Comparison of ENCODE assay signal across 9 cellular contexts in the genomic region with DNA sequence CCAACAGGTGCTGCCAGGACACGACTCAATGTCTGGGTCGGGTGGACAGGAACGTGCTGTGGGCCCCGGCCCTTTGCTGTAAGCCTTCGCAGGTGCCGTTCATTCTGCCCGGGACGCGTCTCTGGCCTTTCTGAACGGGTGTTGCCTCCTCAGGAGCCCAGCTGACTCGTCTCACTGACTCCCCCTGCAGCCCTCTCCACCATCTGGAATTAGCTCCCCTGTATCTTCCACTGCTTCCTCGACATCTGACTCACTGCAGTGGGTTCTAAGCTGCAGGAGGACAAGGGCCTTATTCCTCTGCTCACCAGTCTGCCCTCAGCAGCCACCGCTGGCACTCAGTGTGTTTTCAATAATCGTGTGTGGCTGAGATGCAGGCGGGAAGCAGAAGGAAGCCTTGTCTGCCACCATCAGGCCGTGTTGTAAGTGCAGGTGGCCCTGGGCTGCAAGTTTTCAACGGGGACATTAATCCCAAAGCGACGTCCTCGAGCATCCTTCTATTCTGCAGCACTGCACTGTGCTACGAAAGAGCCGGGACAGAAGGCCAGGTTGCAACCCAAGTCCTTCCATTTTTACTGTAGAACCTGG.
DNase-seq lines count a peak whose midpoint lies in the region; ATAC-seq and TF ChIP-seq lines count a peak whose summit lies in the region.
"Had no signal": no experiment of that assay in that cellular context is flagged by ENCODE, and none has a peak within 500 bp of the region (broad histone marks: within the 10 kb centered on the region; RNA-seq: fewer than 3 reads in every experiment).

No MANE protein-coding gene starts in this region.

- H3K9me3 Mint-ChIP-seq in activated CD4-positive, alpha-beta T cell treated with anti-CD3 and anti-CD28 coated beads for 36 hours (ENCODE audit: low read depth), result no peaks in the 10 kb centered on the region
- H3K9me3 Mint-ChIP-seq: activated naive CD8-positive, alpha-beta T cell treated with anti-CD3 and anti-CD28 coated beads, Interleukin-2, amount 50 U/mL, for 24 hours had no signal

- H3K4me1 Mint-ChIP-seq in activated CD4-positive, alpha-beta T cell treated with anti-CD3 and anti-CD28 coated beads for 36 hours, result no peaks in the 10 kb centered on the region
- H3K4me1 Mint-ChIP-seq: activated naive CD8-positive, alpha-beta T cell treated with anti-CD3 and anti-CD28 coated beads, Interleukin-2, amount 50 U/mL, for 24 hours had no signal

- no peak overlapping the region for H3K4me2 ChIP-seq in smooth muscle cell

- H3K36me3 ChIP-seq in smooth muscle cell (ENCODE audit: low read depth), result no peaks in the 10 kb centered on the region

- peak; percentile 19 for TF ChIP-seq CTCF in foreskin keratinocyte (conservative IDR thresholded peaks at IDR 0.05)
- TF ChIP-seq CTCF in smooth muscle cell (IDR thresholded peaks at IDR 0.05; ENCODE audit: borderline replicate concordance, insufficient read depth, poor library complexity, severe bottlenecking), result peak; percentile 34

- POLR2A ChIA-PET in activated CD4-positive, alpha-beta T cell treated with anti-CD3 and anti-CD28 coated beads for 36 hours (lab: Charles Lee), result no interaction called here

- H3K27me3 ChIP-seq in foreskin keratinocyte, result no peaks in the 10 kb centered on the region
- H3K27me3 ChIP-seq in smooth muscle cell (ENCODE audit: low read depth), result peaks cover 6% of the 10 kb centered on the region

- DNase-seq in activated CD4-positive, alpha-beta T cell treated with anti-CD3 and anti-CD28 coated beads for 36 hours, result peak; percentile 6
- DNase-seq in activated CD4-positive, alpha-beta T cell treated with anti-CD3 and anti-CD28 coated beads for 4 hours, result no peak
- peak in 1 of 2 donors; percentile 43 for DNase-seq in foreskin keratinocyte
- no peak for DNase-seq in smooth muscle cell (lab: John Stamatoyannopoulos, UW; ENCODE audit: unreplicated experiment)
- no peak for DNase-seq in NCI-H2107 (lab: John Stamatoyannopoulos, UW)
- no peak for DNase-seq in NCI-H1694 treated with DMSO at 0.1 percent for 48 hours (lab: John Stamatoyannopoulos, UW)
- DNase-seq: activated naive CD8-positive, alpha-beta T cell treated with anti-CD3 and anti-CD28 coated beads, Interleukin-2, amount 50 U/mL, for 24 hours had no signal

- H3K27ac ChIP-seq in foreskin keratinocyte (no peak overlapping the region), smooth muscle cell (ENCODE audit: low read depth) (no peak overlapping the region)

- H3K9ac ChIP-seq in smooth muscle cell (ENCODE audit: low read depth), result no peak overlapping the region

- ATAC-seq in activated CD4-positive, alpha-beta T cell treated with anti-CD3 and anti-CD28 coated beads for 36 hours, result no peak
- ATAC-seq in SK-N-SH treated with all-trans-retinoic acid at 6 μM for 48 hours (peak; percentile 80), foreskin keratinocyte (no peak), HG03175 (IDR thresholded peaks at IDR 0.05; ENCODE audit: unreplicated experiment) (no peak)
- ATAC-seq: activated naive CD8-positive, alpha-beta T cell treated with anti-CD3 and anti-CD28 coated beads, Interleukin-2, amount 50 U/mL, for 24 hours had no signal

- peaks cover 8% of the 10 kb centered on the region for H3K27me3 Mint-ChIP-seq in activated CD4-positive, alpha-beta T cell treated with anti-CD3 and anti-CD28 coated beads for 36 hours

- no peaks in the 10 kb centered on the region for H3K36me3 Mint-ChIP-seq in activated CD4-positive, alpha-beta T cell treated with anti-CD3 and anti-CD28 coated beads for 36 hours (ENCODE audit: low read depth)

- no peaks in the 10 kb centered on the region for H4K20me1 ChIP-seq in smooth muscle cell (ENCODE audit: low read depth)

- CTCF ChIA-PET in activated CD4-positive, alpha-beta T cell treated with anti-CD3 and anti-CD28 coated beads for 36 hours (lab: Charles Lee), result no interaction called here

- 57% methylated on average over 22 of the region's 22 CpGs for WGBS in smooth muscle cell (ENCODE audit: low lambda C conversion rate)

- H3K4me1 ChIP-seq in foreskin keratinocyte, result no peaks in the 10 kb centered on the region
- H3K4me1 ChIP-seq in smooth muscle cell (ENCODE audit: low read depth), result no peaks in the 10 kb centered on the region

- no peaks in the 10 kb centered on the region for H3F3A ChIP-seq in smooth muscle cell (ENCODE audit: low read depth)

- H3K27ac Mint-ChIP-seq in activated CD4-positive, alpha-beta T cell treated with anti-CD3 and anti-CD28 coated beads for 36 hours, result no peak overlapping the region
- H3K27ac Mint-ChIP-seq: activated naive CD8-positive, alpha-beta T cell treated with anti-CD3 and anti-CD28 coated beads, Interleukin-2, amount 50 U/mL, for 24 hours had no signal

- no peak overlapping the region for H3K4me3 Mint-ChIP-seq in activated CD4-positive, alpha-beta T cell treated with anti-CD3 and anti-CD28 coated beads for 36 hours
- H3K4me3 Mint-ChIP-seq: activated naive CD8-positive, alpha-beta T cell treated with anti-CD3 and anti-CD28 coated beads, Interleukin-2, amount 50 U/mL, for 24 hours had no signal

- no peaks in the 10 kb centered on the region for H3K79me2 ChIP-seq in smooth muscle cell (ENCODE audit: low read depth)

- H3K9me3 ChIP-seq in smooth muscle cell (replicated peaks; ENCODE audit: low read depth), result no peaks in the 10 kb centered on the region

- intact Hi-C loops in activated CD4-positive, alpha-beta T cell treated with anti-CD3 and anti-CD28 coated beads for 36 hours (cut with DNase I, micrococcal nuclease), result no loop called here

- H2AFZ ChIP-seq in smooth muscle cell (ENCODE audit: low read depth), result no peak overlapping the region

- no peak overlapping the region for H3K4me3 ChIP-seq in smooth muscle cell

TF ChIP-seq in SK-N-SH treated with all-trans-retinoic acid at 6 μM for 48 hours, 23 proteins besides CTCF, POLR2A, EP300 and RAD21:
- TF ChIP-seq, protein P1, sequence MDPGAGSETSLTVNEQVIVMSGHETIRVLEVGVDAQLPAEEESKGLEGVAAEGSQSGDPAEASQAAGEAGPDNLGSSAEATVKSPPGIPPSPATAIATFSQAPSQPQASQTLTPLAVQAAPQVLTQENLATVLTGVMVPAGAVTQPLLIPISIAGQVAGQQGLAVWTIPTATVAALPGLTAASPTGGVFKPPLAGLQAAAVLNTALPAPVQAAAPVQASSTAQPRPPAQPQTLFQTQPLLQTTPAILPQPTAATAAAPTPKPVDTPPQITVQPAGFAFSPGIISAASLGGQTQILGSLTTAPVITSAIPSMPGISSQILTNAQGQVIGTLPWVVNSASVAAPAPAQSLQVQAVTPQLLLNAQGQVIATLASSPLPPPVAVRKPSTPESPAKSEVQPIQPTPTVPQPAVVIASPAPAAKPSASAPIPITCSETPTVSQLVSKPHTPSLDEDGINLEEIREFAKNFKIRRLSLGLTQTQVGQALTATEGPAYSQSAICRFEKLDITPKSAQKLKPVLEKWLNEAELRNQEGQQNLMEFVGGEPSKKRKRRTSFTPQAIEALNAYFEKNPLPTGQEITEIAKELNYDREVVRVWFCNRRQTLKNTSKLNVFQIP (CRISPR knock-in tag; IDR thresholded peaks at IDR 0.05; ENCODE audit: borderline replicate concordance, low read depth), result no peak
- TF ChIP-seq ZNF565 (CRISPR knock-in tag; conservative IDR thresholded peaks at IDR 0.05; ENCODE audit: low read depth) (no peak), ZC3H10 (CRISPR knock-in tag; IDR thresholded peaks at IDR 0.05) (no peak), ZFP30 (CRISPR knock-in tag; IDR thresholded peaks at IDR 0.05) (no peak), ZNF8 (CRISPR knock-in tag; IDR thresholded peaks at IDR 0.05) (no peak), ZFP3 (CRISPR knock-in tag; IDR thresholded peaks at IDR 0.05) (no peak), PPARA (CRISPR knock-in tag; IDR thresholded peaks at IDR 0.05; ENCODE audit: borderline replicate concordance) (no peak), ISL1 (CRISPR knock-in tag; IDR thresholded peaks at IDR 0.05) (no peak), SNAI2 (CRISPR knock-in tag; IDR thresholded peaks at IDR 0.05) (no peak), GLIS3 (CRISPR knock-in tag; IDR thresholded peaks at IDR 0.05) (no peak), ZNF70 (CRISPR knock-in tag; IDR thresholded peaks at IDR 0.05) (no peak), TOX (CRISPR knock-in tag; IDR thresholded peaks at IDR 0.05; ENCODE audit: borderline replicate concordance) (no peak), RARB (CRISPR knock-in tag; IDR thresholded peaks at IDR 0.05) (no peak), ARNTL (CRISPR knock-in tag; IDR thresholded peaks at IDR 0.05; ENCODE audit: borderline replicate concordance, low read depth) (no peak), OSR1 (CRISPR knock-in tag; IDR thresholded peaks at IDR 0.05) (no peak), ESRRG (CRISPR knock-in tag; IDR thresholded peaks at IDR 0.05) (no peak)
- TF ChIP-seq, protein P2, sequence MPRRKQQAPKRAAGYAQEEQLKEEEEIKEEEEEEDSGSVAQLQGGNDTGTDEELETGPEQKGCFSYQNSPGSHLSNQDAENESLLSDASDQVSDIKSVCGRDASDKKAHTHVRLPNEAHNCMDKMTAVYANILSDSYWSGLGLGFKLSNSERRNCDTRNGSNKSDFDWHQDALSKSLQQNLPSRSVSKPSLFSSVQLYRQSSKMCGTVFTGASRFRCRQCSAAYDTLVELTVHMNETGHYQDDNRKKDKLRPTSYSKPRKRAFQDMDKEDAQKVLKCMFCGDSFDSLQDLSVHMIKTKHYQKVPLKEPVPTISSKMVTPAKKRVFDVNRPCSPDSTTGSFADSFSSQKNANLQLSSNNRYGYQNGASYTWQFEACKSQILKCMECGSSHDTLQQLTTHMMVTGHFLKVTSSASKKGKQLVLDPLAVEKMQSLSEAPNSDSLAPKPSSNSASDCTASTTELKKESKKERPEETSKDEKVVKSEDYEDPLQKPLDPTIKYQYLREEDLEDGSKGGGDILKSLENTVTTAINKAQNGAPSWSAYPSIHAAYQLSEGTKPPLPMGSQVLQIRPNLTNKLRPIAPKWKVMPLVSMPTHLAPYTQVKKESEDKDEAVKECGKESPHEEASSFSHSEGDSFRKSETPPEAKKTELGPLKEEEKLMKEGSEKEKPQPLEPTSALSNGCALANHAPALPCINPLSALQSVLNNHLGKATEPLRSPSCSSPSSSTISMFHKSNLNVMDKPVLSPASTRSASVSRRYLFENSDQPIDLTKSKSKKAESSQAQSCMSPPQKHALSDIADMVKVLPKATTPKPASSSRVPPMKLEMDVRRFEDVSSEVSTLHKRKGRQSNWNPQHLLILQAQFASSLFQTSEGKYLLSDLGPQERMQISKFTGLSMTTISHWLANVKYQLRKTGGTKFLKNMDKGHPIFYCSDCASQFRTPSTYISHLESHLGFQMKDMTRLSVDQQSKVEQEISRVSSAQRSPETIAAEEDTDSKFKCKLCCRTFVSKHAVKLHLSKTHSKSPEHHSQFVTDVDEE (CRISPR knock-in tag; IDR thresholded peaks at IDR 0.05), result no peak
TF ChIP-seq in SK-N-SH treated with all-trans-retinoic acid at 6 μM for 48 hours: peak in this region for 0.
